24 cellular contexts compared by ENCODE assay signal in the genomic region with DNA sequence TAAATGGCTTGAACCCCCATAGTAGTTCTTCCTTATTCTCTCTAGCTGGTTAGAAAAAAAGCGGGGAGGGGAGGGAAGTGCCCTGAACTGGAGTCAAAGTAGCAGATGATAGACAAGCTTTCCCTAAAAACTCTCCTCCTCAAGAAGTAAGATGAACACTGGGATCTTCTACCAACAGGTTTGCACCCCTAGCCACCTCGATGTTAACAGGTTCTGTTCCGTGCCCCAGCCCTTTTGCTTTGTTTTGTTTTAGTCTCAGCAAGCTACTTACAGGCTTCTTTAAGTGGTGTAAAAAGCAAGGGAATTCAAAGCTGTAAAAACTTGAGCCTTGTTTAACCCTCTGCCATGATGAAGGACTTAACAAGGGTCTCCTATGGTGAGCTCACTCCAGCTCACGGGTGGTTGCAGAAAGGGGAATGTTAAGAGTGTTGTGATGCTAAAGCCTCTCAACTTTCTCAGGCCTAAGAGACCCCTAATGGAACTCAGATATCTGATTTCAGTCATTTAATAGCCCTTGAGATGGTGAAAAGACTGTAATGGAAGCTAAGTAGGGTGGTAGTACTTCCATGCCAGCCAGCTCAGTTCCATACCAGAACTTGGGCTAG.
A peak's percentile ranks its signal among the peaks of the same experiment; 100 is the strongest.
DNase-seq lines count a peak whose midpoint lies in the region; ATAC-seq and TF ChIP-seq lines count a peak whose summit lies in the region.
"Had no signal": no experiment of that assay in that cellular context is flagged by ENCODE, and none has a peak within 500 bp of the region (broad histone marks: within the 10 kb centered on the region; RNA-seq: fewer than 3 reads in every experiment).

No MANE protein-coding gene starts in this region.

- H3K27ac Mint-ChIP-seq in WTC11: peak overlapping the region; percentile 67
- peak overlapping the region; percentile 62 to 87 (median 65) for H3K27ac Mint-ChIP-seq in nephron
- H3K27ac Mint-ChIP-seq: memory B cell; T-helper 1 cell treated with Interleukin-12 subunit alpha and Interleukin-12 subunit beta and Interleukin-4 antibody, amounts not matched to agents 30 μg/mL and 1 μg/mL, for 36 hours had no signal

- H3K36me3 Mint-ChIP-seq in WTC11: peaks cover 14% of the 10 kb centered on the region
- H3K36me3 Mint-ChIP-seq in nephron (ENCODE audit: low read depth): peaks cover 39% of the 10 kb centered on the region

- H3K9me3 Mint-ChIP-seq in WTC11 (no peaks in the 10 kb centered on the region), nephron (no peaks in the 10 kb centered on the region)
- H3K9me3 Mint-ChIP-seq: memory B cell; naive B cell; T-helper 1 cell treated with Interleukin-12 subunit alpha and Interleukin-12 subunit beta and Interleukin-4 antibody, amounts not matched to agents 30 μg/mL and 1 μg/mL, for 36 hours had no signal

- DNase-seq in NCI-H1417 (lab: John Stamatoyannopoulos, UW) (peak in 2 of 3 experiments; percentile 9 to 88), NCI-H1417 treated with DMSO at 0.1 percent for 48 hours (lab: John Stamatoyannopoulos, UW) (no peak), WTC11 (ENCODE audit: low spot score) (no peak), activated gamma-delta T cell treated with Interleukin-2 at 50 U/mL for 16 hours (no peak)
- DNase-seq: activated CD4-positive, alpha-beta T cell treated with anti-CD3 and anti-CD28 coated beads, Interleukin-2, amount 50 U/mL, for 48 hours; AML-193; COR-L47; IMR-90; naive B cell; NCI-H2029 treated with DMSO at 0.1 percent for 48 hours; NCI-H526 treated with DMSO at 0.1 percent for 48 hours; posterior cingulate gyrus; SIG-M5; small intestine; stimulated activated CD4-positive, alpha-beta T cell treated with anti-CD3 and anti-CD28 coated beads, Interleukin-4, amount 100 ng/mL, for 24 hours had no signal

- ATAC-seq in WTC11 (peak; percentile 85), HG03342 (IDR thresholded peaks at IDR 0.05; ENCODE audit: unreplicated experiment) (no peak), HG02973 (IDR thresholded peaks at IDR 0.05; ENCODE audit: unreplicated experiment) (no peak)

- H3K27me3 Mint-ChIP-seq in WTC11 (ENCODE audit: low read depth) (no peaks in the 10 kb centered on the region; the same call in 1 of the 2 replicates), nephron (ENCODE audit: low read depth) (peaks cover 5% of the 10 kb centered on the region)
- H3K27me3 Mint-ChIP-seq: memory B cell, naive B cell had no signal

- POLR2A ChIA-PET in WTC11 (lab: Charles Lee): interaction anchor here (0.6 to 1.5 kb wide), 3 partner anchors 25 to 108 kb away, joined by 3 to 5 read pairs (median 3); no protein-coding TSS in a partner anchor

- TF ChIP-seq CTCF in WTC11 (IDR thresholded peaks at IDR 0.05) (no peak), nephron (IDR thresholded peaks at IDR 0.05; ENCODE audit: unreplicated experiment in 3 of 3) (no peak)

- CTCF ChIA-PET in WTC11 (lab: Charles Lee): interaction anchor here (0.6 to 0.7 kb wide), 3 partner anchors 86 to 226 kb away, joined by 3 read pairs; no protein-coding TSS in a partner anchor

- peak overlapping the region; percentile 65 for H3K27ac ChIP-seq in HUES48 (ENCODE audit: low read depth, low read length)
- H3K27ac ChIP-seq: 22Rv1, coronary artery, VCaP had no signal

- H3K36me3 ChIP-seq in HUES48 (ENCODE audit: control insufficient read depth, insufficient read depth, low read length): peaks cover 6% of the 10 kb centered on the region; the same call in 1 of the 2 replicates

- peaks cover 52% of the 10 kb centered on the region for H3K4me1 Mint-ChIP-seq in WTC11
- peaks cover 53% of the 10 kb centered on the region for H3K4me1 Mint-ChIP-seq in nephron

- no peak overlapping the region for H3K9ac ChIP-seq in HUES48 (ENCODE audit: low read depth, low read length)

- H3K9me3 ChIP-seq in HUES48 (ENCODE audit: control insufficient read depth, insufficient read depth, low read length): no peaks in the 10 kb centered on the region

- peak overlapping the region; percentile 8; the same call in 1 of the 2 replicates for H3K4me3 Mint-ChIP-seq in WTC11
- no peak overlapping the region for H3K4me3 Mint-ChIP-seq in nephron
- H3K4me3 Mint-ChIP-seq: memory B cell; naive B cell; T-helper 1 cell treated with Interleukin-12 subunit alpha and Interleukin-12 subunit beta and Interleukin-4 antibody, amounts not matched to agents 30 μg/mL and 1 μg/mL, for 36 hours had no signal

- H3K4me1 ChIP-seq in HUES48 (ENCODE audit: control insufficient read depth, insufficient read depth, low read length): peaks cover 36% of the 10 kb centered on the region

- H3K4me3 ChIP-seq in HUES48 (ENCODE audit: low read depth, low read length): peak overlapping the region; percentile 31; the same call in 1 of the 2 replicates
- H3K4me3 ChIP-seq: coronary artery had no signal

- no peaks in the 10 kb centered on the region for H3K27me3 ChIP-seq in HUES48 (ENCODE audit: control insufficient read depth, insufficient read depth, low read length)

TF ChIP-seq in WTC11, 78 proteins besides CTCF, POLR2A, EP300 and RAD21:
- TF ChIP-seq ZNF423 (CRISPR knock-in tag; IDR thresholded peaks at IDR 0.05) (peak; percentile 15; the same call in 1 of the 2 replicates), TEAD1 (CRISPR knock-in tag; IDR thresholded peaks at IDR 0.05) (peak; percentile 23; the same call in 1 of the 2 replicates)
- TF ChIP-seq, protein P1, sequence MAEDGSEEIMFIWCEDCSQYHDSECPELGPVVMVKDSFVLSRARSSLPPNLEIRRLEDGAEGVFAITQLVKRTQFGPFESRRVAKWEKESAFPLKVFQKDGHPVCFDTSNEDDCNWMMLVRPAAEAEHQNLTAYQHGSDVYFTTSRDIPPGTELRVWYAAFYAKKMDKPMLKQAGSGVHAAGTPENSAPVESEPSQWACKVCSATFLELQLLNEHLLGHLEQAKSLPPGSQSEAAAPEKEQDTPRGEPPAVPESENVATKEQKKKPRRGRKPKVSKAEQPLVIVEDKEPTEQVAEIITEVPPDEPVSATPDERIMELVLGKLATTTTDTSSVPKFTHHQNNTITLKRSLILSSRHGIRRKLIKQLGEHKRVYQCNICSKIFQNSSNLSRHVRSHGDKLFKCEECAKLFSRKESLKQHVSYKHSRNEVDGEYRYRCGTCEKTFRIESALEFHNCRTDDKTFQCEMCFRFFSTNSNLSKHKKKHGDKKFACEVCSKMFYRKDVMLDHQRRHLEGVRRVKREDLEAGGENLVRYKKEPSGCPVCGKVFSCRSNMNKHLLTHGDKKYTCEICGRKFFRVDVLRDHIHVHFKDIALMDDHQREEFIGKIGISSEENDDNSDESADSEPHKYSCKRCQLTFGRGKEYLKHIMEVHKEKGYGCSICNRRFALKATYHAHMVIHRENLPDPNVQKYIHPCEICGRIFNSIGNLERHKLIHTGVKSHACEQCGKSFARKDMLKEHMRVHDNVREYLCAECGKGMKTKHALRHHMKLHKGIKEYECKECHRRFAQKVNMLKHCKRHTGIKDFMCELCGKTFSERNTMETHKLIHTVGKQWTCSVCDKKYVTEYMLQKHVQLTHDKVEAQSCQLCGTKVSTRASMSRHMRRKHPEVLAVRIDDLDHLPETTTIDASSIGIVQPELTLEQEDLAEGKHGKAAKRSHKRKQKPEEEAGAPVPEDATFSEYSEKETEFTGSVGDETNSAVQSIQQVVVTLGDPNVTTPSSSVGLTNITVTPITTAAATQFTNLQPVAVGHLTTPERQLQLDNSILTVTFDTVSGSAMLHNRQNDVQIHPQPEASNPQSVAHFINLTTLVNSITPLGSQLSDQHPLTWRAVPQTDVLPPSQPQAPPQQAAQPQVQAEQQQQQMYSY (CRISPR knock-in tag; IDR thresholded peaks at IDR 0.05): no peak

Comparison
In these comparisons a context has a peak if more than half of its experiments do, and no peak if none do; other contexts are left out.
1. DNase-seq: peak in NCI-H1417 (2 of 3); none in NCI-H1417 treated with DMSO at 0.1 percent for 48 hours (single experiment), WTC11 (single experiment) and activated gamma-delta T cell treated with Interleukin-2 at 50 U/mL for 16 hours (single experiment).